Comparison of ENCODE assay signal across 8 cellular contexts in genomic region chrX:131783555-131784338, GRCh38.
DNase-seq lines count a peak whose midpoint lies in the region; ATAC-seq and TF ChIP-seq lines count a peak whose summit lies in the region.

No MANE protein-coding gene starts in this region.

- H3K36me3 Mint-ChIP-seq in effector memory CD8-positive, alpha-beta T cell (ENCODE audit: insufficient read depth): no peaks in the 10 kb centered on the region

- ATAC-seq in HG02870 (IDR thresholded peaks at IDR 0.05; ENCODE audit: unreplicated experiment) (peak; percentile 57), GM19397 (IDR thresholded peaks at IDR 0.05; ENCODE audit: unreplicated experiment) (no peak)
- ATAC-seq in effector memory CD8-positive, alpha-beta T cell (replicated peaks): no peak

- peaks cover 8 to 9% of the 10 kb centered on the region in 2 donors for H3K4me1 ChIP-seq in mucosa of rectum (ENCODE audit: control insufficient read depth in 2 of 2, insufficient read depth in 2 of 2, low read length in 2 of 2)

- DNase-seq in GDM1 (lab: John Stamatoyannopoulos, UW) (peak; percentile 75), ACHN (no peak), OCI-M1 (lab: John Stamatoyannopoulos, UW) (no peak)
- DNase-seq in effector memory CD8-positive, alpha-beta T cell: no peak

- H3K9me3 ChIP-seq in mucosa of rectum (ENCODE audit: control insufficient read depth in 2 of 2, low read length in 2 of 2): no peaks in the 10 kb centered on the region

- no peak overlapping the region for H3K27ac ChIP-seq in mucosa of rectum (ENCODE audit: low read depth in 2 of 2, low read length in 2 of 2)

- H3K27me3 ChIP-seq in mucosa of rectum (ENCODE audit: control insufficient read depth in 2 of 2, insufficient read depth in 2 of 2, low read length in 2 of 2): peaks cover 2 to 3% of the 10 kb centered on the region in 2 donors

- no peaks in the 10 kb centered on the region for H3K27me3 Mint-ChIP-seq in effector memory CD8-positive, alpha-beta T cell

- H3K9me3 Mint-ChIP-seq in effector memory CD8-positive, alpha-beta T cell: no peaks in the 10 kb centered on the region

- H3K9ac ChIP-seq in mucosa of rectum (ENCODE audit: low read depth in 1 of 2, low read length in 2 of 2): no peak overlapping the region

- H3K4me3 Mint-ChIP-seq in effector memory CD8-positive, alpha-beta T cell: no peak overlapping the region

- no peaks in the 10 kb centered on the region for H3K36me3 ChIP-seq in mucosa of rectum (ENCODE audit: control insufficient read depth in 2 of 2, insufficient read depth in 2 of 2, low read length in 2 of 2)

- TF ChIP-seq CTCF in WI38 (IDR thresholded peaks at IDR 0.05; ENCODE audit: low read depth, low read length): peak; percentile 27

- H3K4me1 Mint-ChIP-seq in effector memory CD8-positive, alpha-beta T cell (ENCODE audit: low read depth in 2 of 2): no peaks in the 10 kb centered on the region

- H3K27ac Mint-ChIP-seq in effector memory CD8-positive, alpha-beta T cell: no peak overlapping the region

- H3K4me3 ChIP-seq in WI38 (ENCODE audit: low read depth, low read length) (peak overlapping the region; percentile 47), mucosa of rectum (ENCODE audit: low read length in 2 of 2) (peak overlapping the region; percentile 31 to 56)

- in situ Hi-C loops in ACHN (cut with HindIII; ENCODE audit: low pct_ligation_motif_present, low pct_unique_long_range_greater_than_20kb, low sequenced_read_pairs): no loop called here
